19 cellular contexts compared by ENCODE assay signal in the genomic region with DNA sequence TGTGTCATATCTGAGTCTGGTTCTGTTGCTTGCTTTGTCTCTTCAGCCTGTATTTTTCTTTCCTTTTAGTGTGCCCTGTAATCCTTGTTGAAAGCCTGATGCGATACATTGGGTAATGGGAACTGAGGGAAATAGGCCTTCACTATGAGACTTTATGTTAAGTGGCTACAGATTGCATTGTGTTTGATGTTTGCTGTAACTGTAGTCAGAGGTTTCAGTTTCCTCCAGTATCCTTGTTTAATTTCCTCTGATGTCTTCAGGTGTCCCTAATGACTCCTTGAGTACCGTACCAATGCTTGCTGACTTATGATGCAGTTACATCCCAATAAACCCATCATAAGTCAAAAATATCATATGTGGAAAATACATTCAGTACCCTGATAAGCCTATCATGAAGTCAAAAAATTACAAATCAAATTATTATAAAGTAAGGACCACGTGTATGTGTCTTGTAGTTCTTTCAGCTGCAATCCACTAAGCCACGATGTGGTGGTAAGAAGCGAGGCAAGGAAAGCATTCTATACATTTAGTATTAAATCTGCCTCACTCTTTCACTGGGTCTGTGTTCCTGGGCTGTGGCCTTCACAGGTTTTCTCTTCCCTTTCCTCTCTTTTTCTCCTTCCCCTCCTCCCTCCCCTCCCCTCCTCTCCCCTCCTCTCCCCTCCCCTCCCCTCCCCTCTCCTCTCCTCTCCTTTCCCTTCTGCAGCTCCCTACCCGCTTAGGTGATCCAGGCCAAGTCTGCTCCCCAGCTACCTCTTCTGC. TPM values are rescaled to one million over a fixed set of nuclear protein-coding genes. Genes with fewer than 3 reads are reported as not detected.
A peak's percentile ranks its signal among the peaks of the same experiment; 100 is the strongest.
DNase-seq lines count a peak whose midpoint lies in the region; ATAC-seq and TF ChIP-seq lines count a peak whose summit lies in the region.
"Had no signal": no experiment of that assay in that cellular context is flagged by ENCODE, and none has a peak within 500 bp of the region (broad histone marks: within the 10 kb centered on the region; RNA-seq: fewer than 3 reads in every experiment).

No MANE protein-coding gene starts in this region.

- peaks cover 20% of the 10 kb centered on the region for H3K9me3 Mint-ChIP-seq in activated T-cell treated with anti-CD3 and anti-CD28 coated beads, Interleukin-2, amount 50 U/mL, for 24 hours
- peaks cover 14% of the 10 kb centered on the region for H3K9me3 Mint-ChIP-seq in CD8-positive, alpha-beta T cell
- H3K9me3 Mint-ChIP-seq in memory B cell, result peaks cover 10% of the 10 kb centered on the region

- peak overlapping the region; percentile 22 for H3K27ac Mint-ChIP-seq in activated T-cell treated with anti-CD3 and anti-CD28 coated beads, Interleukin-2, amount 50 U/mL, for 24 hours
- peak overlapping the region; percentile 81 for H3K27ac Mint-ChIP-seq in CD8-positive, alpha-beta T cell
- H3K27ac Mint-ChIP-seq in memory B cell, result peak overlapping the region; percentile 2
- H3K27ac Mint-ChIP-seq: CD14-positive monocyte had no signal

- peaks cover 21% of the 10 kb centered on the region for H3K36me3 Mint-ChIP-seq in activated T-cell treated with anti-CD3 and anti-CD28 coated beads, Interleukin-2, amount 50 U/mL, for 24 hours (ENCODE audit: low read depth)
- H3K36me3 Mint-ChIP-seq in CD8-positive, alpha-beta T cell, result peaks cover 32% of the 10 kb centered on the region
- H3K36me3 Mint-ChIP-seq in memory B cell, result peaks cover 2% of the 10 kb centered on the region

- no peak overlapping the region for H3K27ac ChIP-seq in CD8-positive, alpha-beta T cell (ENCODE audit: low read depth, low read length)
- peak overlapping the region; percentile 19; the same call in 1 of the 2 replicates for H3K27ac ChIP-seq in VCaP
- H3K27ac ChIP-seq: Peyer's patch had no signal

- POLR2A ChIA-PET in CD8-positive, alpha-beta T cell (lab: Charles Lee), result interaction anchor here (0.8 to 1.7 kb wide), 2 partner anchors 13 to 78 kb away, joined by 3 to 6 read pairs; a partner anchor contains a TSS

- H3K4me1 Mint-ChIP-seq in activated T-cell treated with anti-CD3 and anti-CD28 coated beads, Interleukin-2, amount 50 U/mL, for 24 hours (ENCODE audit: low read depth), result peaks cover 58% of the 10 kb centered on the region
- peaks cover 79% of the 10 kb centered on the region for H3K4me1 Mint-ChIP-seq in CD8-positive, alpha-beta T cell (ENCODE audit: low read depth)
- H3K4me1 Mint-ChIP-seq in memory B cell, result no peaks in the 10 kb centered on the region

- H3K36me3 ChIP-seq in CD8-positive, alpha-beta T cell (ENCODE audit: insufficient read depth, low read length), result no peaks in the 10 kb centered on the region
- H3K36me3 ChIP-seq: Peyer's patch had no signal

- intact Hi-C loops in CD8-positive, alpha-beta T cell (cut with DNase I, micrococcal nuclease), result no loop called here

- H3K4me3 Mint-ChIP-seq in activated T-cell treated with anti-CD3 and anti-CD28 coated beads, Interleukin-2, amount 50 U/mL, for 24 hours, result no peak overlapping the region
- peak overlapping the region; percentile 40 for H3K4me3 Mint-ChIP-seq in CD8-positive, alpha-beta T cell
- H3K4me3 Mint-ChIP-seq in memory B cell, result no peak overlapping the region
- H3K4me3 Mint-ChIP-seq: CD14-positive monocyte had no signal

- no peak overlapping the region for H3K4me3 ChIP-seq in CD8-positive, alpha-beta T cell (ENCODE audit: low read depth, low read length)
- H3K4me3 ChIP-seq: Peyer's patch had no signal

- no peaks in the 10 kb centered on the region for H3K9me3 ChIP-seq in CD8-positive, alpha-beta T cell (ENCODE audit: low read length)
- H3K9me3 ChIP-seq: Peyer's patch had no signal

- ATAC-seq in CD8-positive, alpha-beta T cell, result peak; percentile 18
- ATAC-seq in memory B cell (ENCODE audit: low read depth), result no peak
- ATAC-seq in GM19035 (IDR thresholded peaks at IDR 0.05; ENCODE audit: unreplicated experiment), result no peak

- no peaks in the 10 kb centered on the region for H3K27me3 ChIP-seq in CD8-positive, alpha-beta T cell (ENCODE audit: insufficient read depth, low read length)
- H3K27me3 ChIP-seq: Peyer's patch had no signal

- CTCF ChIA-PET in CD8-positive, alpha-beta T cell (lab: Charles Lee), result no interaction called here

- peaks cover 59% of the 10 kb centered on the region for H3K4me1 ChIP-seq in CD8-positive, alpha-beta T cell (ENCODE audit: insufficient read depth, low read length)
- H3K4me1 ChIP-seq: Peyer's patch had no signal

- TF ChIP-seq CTCF in CD8-positive, alpha-beta T cell (IDR thresholded peaks at IDR 0.05), result no peak
- no peak for TF ChIP-seq CTCF in VCaP (conservative IDR thresholded peaks at IDR 0.05)

- DNase-seq in activated T-cell treated with anti-CD3 and anti-CD28 coated beads, Interleukin-2, amount 50 U/mL, for 24 hours, result no peak
- DNase-seq in activated T-cell treated with anti-CD3 and anti-CD28 coated beads, Interleukin-2, amount 50 U/mL, for 1 hour, result no peak
- DNase-seq in CD8-positive, alpha-beta T cell, result no peak
- DNase-seq in memory B cell (ENCODE audit: low spot score in 2 of 2), result no peak
- DNase-seq in NOMO-1 (lab: John Stamatoyannopoulos, UW; ENCODE audit: unreplicated experiment in 2 of 2), result no peak
- DNase-seq: H7, Karpas-422, MM.1S, NCI-H1105, NCI-H1694 treated with DMSO at 0.1 percent for 48 hours, NCI-H2171, NCI-H82, Peyer's patch, SHP77 had no signal

- no peaks in the 10 kb centered on the region for H3K27me3 Mint-ChIP-seq in activated T-cell treated with anti-CD3 and anti-CD28 coated beads, Interleukin-2, amount 50 U/mL, for 24 hours
- H3K27me3 Mint-ChIP-seq in CD8-positive, alpha-beta T cell (ENCODE audit: low read depth), result no peaks in the 10 kb centered on the region
- peaks cover 9% of the 10 kb centered on the region for H3K27me3 Mint-ChIP-seq in memory B cell

RNA-seq across cellular contexts. Expression of a gene that starts 13.3 kb away (rescaled TPM):
- total RNA-seq in CD8-positive, alpha-beta T cell, result 10 to 100 TPM; 10.5 to 10.8 TPM
- total RNA-seq: A673, H7, NCI-H460 had no signal

RNA-seq across cellular contexts. Expression of a gene that starts 40.1 kb away (rescaled TPM):
- 10 to 100 TPM; 58.4 to 58.8 TPM for total RNA-seq in CD8-positive, alpha-beta T cell
- total RNA-seq: H7 had no signal

Comparison
In these comparisons a context has a peak if more than half of its experiments do, and no peak if none do; other contexts are left out.
1. H3K27ac Mint-ChIP-seq: peak in every context shown above with its lines; median percentile 81 in CD8-positive, alpha-beta T cell; 22 in activated T-cell treated with anti-CD3 and anti-CD28 coated beads, Interleukin-2, amount 50 U/mL, for 24 hours; 2 in memory B cell.